In the genomic region with DNA sequence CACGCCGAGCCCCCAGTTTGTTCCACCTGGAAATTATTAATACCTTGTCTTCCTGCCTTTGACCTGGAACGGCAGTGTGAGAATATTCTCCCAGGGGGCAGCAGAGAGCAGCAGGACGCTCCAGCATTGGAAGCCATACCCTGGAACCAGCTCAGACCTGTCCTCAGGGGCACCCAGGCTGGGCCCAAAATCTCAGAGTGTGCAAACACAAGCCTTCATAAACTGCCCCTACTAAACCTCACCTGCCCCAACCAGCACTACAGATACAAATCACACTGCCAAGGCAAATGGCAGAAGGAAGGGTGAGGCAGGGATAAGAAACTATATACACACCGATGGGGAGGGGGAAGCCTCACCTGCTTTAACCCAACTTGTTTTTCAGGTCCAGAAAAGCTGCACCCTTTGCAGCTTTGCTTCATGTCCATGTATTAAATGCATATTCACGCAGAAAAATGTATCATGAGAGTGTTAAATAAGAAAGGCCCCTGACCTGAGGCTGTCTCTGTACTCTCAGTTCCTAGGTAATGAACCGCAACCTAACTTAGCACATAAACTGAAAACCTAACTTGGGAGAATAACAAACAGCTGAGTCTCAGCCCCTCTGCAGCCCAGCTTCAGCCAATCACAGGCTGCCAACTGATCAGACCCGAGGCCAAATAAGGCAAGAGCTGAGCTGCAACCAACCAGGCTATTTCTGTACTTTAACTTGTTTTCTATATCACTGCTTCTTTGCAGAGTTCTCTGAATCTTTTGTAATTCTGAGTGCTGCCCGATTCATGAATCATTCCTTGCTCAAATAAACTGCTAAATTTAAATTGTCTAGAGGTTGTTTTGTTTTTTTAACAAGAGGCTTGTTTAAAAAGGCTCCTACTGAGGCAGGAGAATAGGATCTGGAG, we compare ENCODE assay signal across 8 cellular contexts.
DNase-seq lines count a peak whose midpoint lies in the region; ATAC-seq, FAIRE-seq and TF ChIP-seq lines count a peak whose summit lies in the region.

No MANE protein-coding gene starts in this region.

- H3K4me3 ChIP-seq in HL-60 (replicated peaks; ENCODE audit: insufficient read depth, low read length): no peak overlapping the region
- H3K4me3 ChIP-seq in NT2/D1 (ENCODE audit: insufficient read length, low read depth): no peak overlapping the region
- no peak overlapping the region for H3K4me3 ChIP-seq in fibroblast of the aortic adventitia (ENCODE audit: low read depth, low read length)
- no peak overlapping the region for H3K4me3 ChIP-seq in parathyroid adenoma (ENCODE audit: low read depth, low read length)

- H3K27ac ChIP-seq in HL-60 (replicated peaks) (no peak overlapping the region), parathyroid adenoma (no peak overlapping the region)

- H3K4me1 ChIP-seq in NT2/D1 (ENCODE audit: insufficient read depth, insufficient read length) (peaks cover 2% of the 10 kb centered on the region), parathyroid adenoma (no peaks in the 10 kb centered on the region)

- ATAC-seq in GM21367 (IDR thresholded peaks at IDR 0.05; ENCODE audit: unreplicated experiment): peak; percentile 97

- DNase-seq in DMS153 treated with DMSO at 0.1 percent for 48 hours (lab: John Stamatoyannopoulos, UW; ENCODE audit: unreplicated experiment) (peak; percentile 57), HL-60 (ENCODE audit: low read depth in 1 of 2, low spot score in 1 of 2) (peak in 1 of 2 experiments; percentile 66), NT2/D1 (ENCODE audit: low read depth, low spot score) (peak; percentile 22), activated T-cell treated with anti-CD3 and anti-CD28 coated beads for 4 hours (peak; percentile 49), fibroblast of the aortic adventitia (ENCODE audit: low read depth) (peak; percentile 52), urothelium cell line (ENCODE audit: low spot score) (peak; percentile 62)

- no peak overlapping the region for H3K4me2 ChIP-seq in parathyroid adenoma (ENCODE audit: low read length)

- H2AFZ ChIP-seq in parathyroid adenoma: peak overlapping the region; percentile 45

- TF ChIP-seq CTCF in HL-60 (IDR thresholded peaks at IDR 0.05; ENCODE audit: insufficient read depth, low read length): peak; percentile 77
- TF ChIP-seq CTCF in fibroblast of the aortic adventitia (IDR thresholded peaks at IDR 0.05; ENCODE audit: insufficient read depth, low read length): peak; percentile 87
- peak; percentile 70 for TF ChIP-seq CTCF in parathyroid adenoma (IDR thresholded peaks at IDR 0.05)

- H3K36me3 ChIP-seq in NT2/D1 (ENCODE audit: insufficient read depth, insufficient read length, low read length) (no peaks in the 10 kb centered on the region), parathyroid adenoma (ENCODE audit: control insufficient read depth, insufficient read depth, low read length) (no peaks in the 10 kb centered on the region)

- H3K9ac ChIP-seq in NT2/D1 (ENCODE audit: insufficient read length, low read depth) (no peak overlapping the region), parathyroid adenoma (no peak overlapping the region)

- H3K79me2 ChIP-seq in parathyroid adenoma: no peaks in the 10 kb centered on the region

- H3K9me3 ChIP-seq in NT2/D1 (ENCODE audit: insufficient read depth, low read length) (no peaks in the 10 kb centered on the region; the same call in 1 of the 2 replicates), parathyroid adenoma (ENCODE audit: control insufficient read depth, low read length) (no peaks in the 10 kb centered on the region)

- H3K27me3 ChIP-seq in HL-60 (ENCODE audit: insufficient read depth, poor library complexity, severe bottlenecking) (no peaks in the 10 kb centered on the region), NT2/D1 (ENCODE audit: insufficient read depth, insufficient read length) (no peaks in the 10 kb centered on the region), parathyroid adenoma (ENCODE audit: control insufficient read depth, insufficient read depth, low read length) (no peaks in the 10 kb centered on the region)

- FAIRE-seq in urothelium cell line (lab: Jason Lieb, UNC): no peak
